ENCODE assay signal across 19 cellular contexts in genomic region chr2:58730764-58731487, GRCh38.
"Had no signal": no experiment of that assay in that cellular context is flagged by ENCODE, and none has a peak within 500 bp of the region (broad histone marks: within the 10 kb centered on the region; RNA-seq: fewer than 3 reads in every experiment).

No MANE protein-coding gene starts in this region.

- H3K9me3 Mint-ChIP-seq: activated T-cell treated with anti-CD3 and anti-CD28 coated beads, Interleukin-2, amount 50 U/mL, for 72 hours; memory B cell; naive B cell; neural progenitor cell; stimulated activated naive CD8-positive, alpha-beta T cell treated with anti-CD3 and anti-CD28 coated beads, Interleukin-15, Interleukin-2, amounts not matched to agents 100 ng/mL and 50 ng/mL, for 24 hours had no signal

- H3K4me3 ChIP-seq: esophagus muscularis mucosa, gastroesophageal sphincter, heart right ventricle, neural progenitor cell, right atrium auricular region, suprapubic skin, transverse colon, uterus had no signal

- H3K27me3 Mint-ChIP-seq: naive B cell, progenitor cell of endocrine pancreas had no signal

- H3K4me3 Mint-ChIP-seq: activated T-cell treated with anti-CD3 and anti-CD28 coated beads, Interleukin-2, amount 50 U/mL, for 72 hours; memory B cell; naive B cell; neural progenitor cell; stimulated activated naive CD8-positive, alpha-beta T cell treated with anti-CD3 and anti-CD28 coated beads, Interleukin-15, Interleukin-2, amounts not matched to agents 100 ng/mL and 50 ng/mL, for 24 hours had no signal

- H3K36me3 ChIP-seq: esophagus muscularis mucosa, gastroesophageal sphincter, heart right ventricle, neural progenitor cell, right atrium auricular region, suprapubic skin, transverse colon, uterus had no signal

- H3K27me3 ChIP-seq: esophagus muscularis mucosa, heart right ventricle, neural progenitor cell, right atrium auricular region, suprapubic skin, transverse colon, uterus had no signal

- H3K9me3 ChIP-seq: esophagus muscularis mucosa, gastroesophageal sphincter, heart right ventricle, right atrium auricular region, suprapubic skin, transverse colon, uterus had no signal

- H3K27ac ChIP-seq: esophagus muscularis mucosa, gastroesophageal sphincter, heart right ventricle, neural progenitor cell, right atrium auricular region, suprapubic skin, transverse colon, uterus had no signal

- H3K27ac Mint-ChIP-seq: activated T-cell treated with anti-CD3 and anti-CD28 coated beads, Interleukin-2, amount 50 U/mL, for 72 hours; memory B cell; naive B cell; neural progenitor cell; progenitor cell of endocrine pancreas; stimulated activated naive CD8-positive, alpha-beta T cell treated with anti-CD3 and anti-CD28 coated beads, Interleukin-15, Interleukin-2, amounts not matched to agents 100 ng/mL and 50 ng/mL, for 24 hours had no signal

- DNase-seq: activated CD4-positive, CD25-positive, alpha-beta regulatory T cell treated with anti-CD3 and anti-CD28 coated beads, Interleukin-2, amount 50 U/mL, for 72 hours; activated CD8-positive, alpha-beta memory T cell treated with anti-CD3 and anti-CD28 coated beads for 24 hours; activated effector memory CD4-positive, alpha-beta T cell treated with anti-CD3 and anti-CD28 coated beads, Interleukin-2, amount 50 U/mL, for 16 hours; activated naive CD4-positive, alpha-beta T cell treated with anti-CD3 and anti-CD28 coated beads, Interleukin-2, amount 50 U/mL, for 16 hours; activated T-cell treated with anti-CD3 and anti-CD28 coated beads, Interleukin-2, amount 50 U/mL, for 72 hours; cerebellar nuclear complex; effector CD8-positive, alpha-beta T cell; heart right ventricle; naive B cell; transverse colon; uterus had no signal

- H3K36me3 Mint-ChIP-seq: memory B cell, naive B cell, neural progenitor cell had no signal

- H3K4me1 ChIP-seq: esophagus muscularis mucosa, gastroesophageal sphincter, heart right ventricle, neural progenitor cell, right atrium auricular region, suprapubic skin, transverse colon, uterus had no signal

- H3K4me1 Mint-ChIP-seq: neural progenitor cell had no signal
